In the genomic region with DNA sequence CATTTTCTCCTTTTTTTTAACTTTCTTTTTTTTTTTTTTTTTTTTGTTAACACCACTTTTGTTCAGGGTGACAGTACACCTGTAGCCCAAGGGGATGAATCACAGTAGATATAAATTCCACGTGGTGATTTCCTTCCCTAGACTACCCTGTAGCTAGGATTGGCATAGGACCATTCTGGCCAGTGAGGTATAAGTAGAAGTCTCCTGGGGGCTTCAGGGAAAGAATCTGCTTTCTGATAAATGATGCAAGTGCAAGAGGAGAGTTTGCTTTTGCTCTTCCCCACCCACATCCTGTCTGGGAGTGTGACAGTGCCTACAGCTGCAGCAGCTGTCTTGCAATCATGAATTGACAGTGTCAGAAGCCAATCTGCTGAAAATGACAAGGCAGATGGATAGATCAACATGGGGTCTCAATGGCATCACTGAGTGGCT, we compare ENCODE assay signal across 9 cellular contexts.
DNase-seq lines count a peak whose midpoint lies in the region; ATAC-seq, FAIRE-seq and TF ChIP-seq lines count a peak whose summit lies in the region.
"Had no signal": no experiment of that assay in that cellular context is flagged by ENCODE, and none has a peak within 500 bp of the region (broad histone marks: within the 10 kb centered on the region; RNA-seq: fewer than 3 reads in every experiment).

No MANE protein-coding gene starts in this region.

- H3K36me3 ChIP-seq in naive thymus-derived CD4-positive, alpha-beta T cell (ENCODE audit: control insufficient read depth in 2 of 3, insufficient read depth in 3 of 3, low read length in 3 of 3) = no peaks in the 10 kb centered on the region
- H3K36me3 ChIP-seq in esophagus muscularis mucosa = no peaks in the 10 kb centered on the region
- H3K36me3 ChIP-seq: heart right ventricle had no signal

- CTCF ChIA-PET in naive thymus-derived CD4-positive, alpha-beta T cell (lab: Charles Lee) = no interaction called here

- peaks cover 5 to 39% (median 14%) of the 10 kb centered on the region in 7 donors for H3K4me1 Mint-ChIP-seq in naive thymus-derived CD4-positive, alpha-beta T cell

- WGBS in esophagus muscularis mucosa = 68% methylated on average over 1 of the region's 1 CpG

- intact Hi-C loops in naive thymus-derived CD4-positive, alpha-beta T cell (cut with micrococcal nuclease) = loop anchor here (1.0 to 10.0 kb wide), 6 partner anchors 32 to 299 kb away; partner anchors contain the start of genes HYCC1 (in 1 of the 2), NUP42 (in 1 of the 2) and TOMM7 (in 1 of the 2)
- intact Hi-C loops in esophagus muscularis mucosa (cut with DNase I) = no loop called here

- peaks cover 0 to 14% (median 0%) of the 10 kb centered on the region in 5 donors for H3K36me3 Mint-ChIP-seq in naive thymus-derived CD4-positive, alpha-beta T cell

- peaks cover 8 to 9% of the 10 kb centered on the region in 2 donors for H3K4me1 ChIP-seq in naive thymus-derived CD4-positive, alpha-beta T cell (ENCODE audit: control insufficient read depth in 2 of 2, insufficient read depth in 2 of 2, low read length in 2 of 2)
- peaks cover 0 to 5% (median 0%) of the 10 kb centered on the region in 4 donors for H3K4me1 ChIP-seq in esophagus muscularis mucosa

- H3K4me3 ChIP-seq in naive thymus-derived CD4-positive, alpha-beta T cell (ENCODE audit: low read length) = no peak overlapping the region
- no peak overlapping the region for H3K4me3 ChIP-seq in esophagus muscularis mucosa
- H3K4me3 ChIP-seq: heart right ventricle had no signal

- peak overlapping the region in 8 of 10 donors; percentile 19 to 84 (median 36) for H3K4me3 Mint-ChIP-seq in naive thymus-derived CD4-positive, alpha-beta T cell

- no peak for TF ChIP-seq CTCF in esophagus muscularis mucosa (IDR thresholded peaks at IDR 0.05)

- FAIRE-seq in GM12892 (lab: Jason Lieb, UNC) = peak; percentile 97

- ATAC-seq in GM21619 (IDR thresholded peaks at IDR 0.05; ENCODE audit: unreplicated experiment) = peak; percentile 88
- ATAC-seq in naive thymus-derived CD4-positive, alpha-beta T cell = peak; percentile 69

- DNase-seq in GM12892 (ENCODE audit: insufficient read length) = peak; percentile 40
- DNase-seq in Kasumi-1 (lab: John Stamatoyannopoulos, UW) = peak; percentile 87 to 88
- peak; percentile 4 for DNase-seq in activated CD4-positive, alpha-beta T cell treated with anti-CD3 and anti-CD28 coated beads, Interleukin-2, amount 50 U/mL, for 1 hour
- DNase-seq in naive thymus-derived CD4-positive, alpha-beta T cell = peak in 7 of 9 donors; percentile 5 to 58 (median 47)
- no peak for DNase-seq in putamen (ENCODE audit: low spot score)
- no peak for DNase-seq in amniotic stem cell (lab: John Stamatoyannopoulos, UW)
- DNase-seq in esophagus muscularis mucosa (ENCODE audit: extremely low spot score) = no peak
- DNase-seq: heart right ventricle had no signal

- POLR2A ChIA-PET in naive thymus-derived CD4-positive, alpha-beta T cell (lab: Charles Lee) = interaction anchor here (0.7 kb wide), 1 partner anchor 8 kb away, joined by 3 read pairs; no protein-coding TSS in a partner anchor

- H3K9me3 ChIP-seq in naive thymus-derived CD4-positive, alpha-beta T cell (ENCODE audit: control insufficient read depth in 2 of 3, low read length in 3 of 3) = no peaks in the 10 kb centered on the region
- H3K9me3 ChIP-seq in esophagus muscularis mucosa = no peaks in the 10 kb centered on the region
- H3K9me3 ChIP-seq: heart right ventricle had no signal

- H3K27me3 Mint-ChIP-seq in naive thymus-derived CD4-positive, alpha-beta T cell = no peaks in the 10 kb centered on the region

- H3K27ac ChIP-seq in naive thymus-derived CD4-positive, alpha-beta T cell (ENCODE audit: low read depth, low read length) = peak overlapping the region; percentile 8
- no peak overlapping the region for H3K27ac ChIP-seq in esophagus muscularis mucosa (replicated peaks in 1 of 4)

- no peak for TF ChIP-seq EP300 in esophagus muscularis mucosa (IDR thresholded peaks at IDR 0.05)

- no peaks in the 10 kb centered on the region for H3K27me3 ChIP-seq in naive thymus-derived CD4-positive, alpha-beta T cell (ENCODE audit: control insufficient read depth in 2 of 2, insufficient read depth in 2 of 2, low read length in 2 of 2)
- H3K27me3 ChIP-seq in esophagus muscularis mucosa = no peaks in the 10 kb centered on the region
- H3K27me3 ChIP-seq: heart right ventricle had no signal

- peaks cover 0 to 6% (median 0%) of the 10 kb centered on the region in 11 donors for H3K9me3 Mint-ChIP-seq in naive thymus-derived CD4-positive, alpha-beta T cell

- TF ChIP-seq POLR2A in GM12892 (IDR thresholded peaks at IDR 0.05; ENCODE audit: low read depth, low read length) = peak; percentile 28; the same call in 1 of the 2 replicates
- TF ChIP-seq POLR2A in esophagus muscularis mucosa (IDR thresholded peaks at IDR 0.05; ENCODE audit: low read depth) = no peak

- H3K27ac Mint-ChIP-seq in naive thymus-derived CD4-positive, alpha-beta T cell = peak overlapping the region in 7 of 9 donors; percentile 19 to 95 (median 67)

Comparison
In these comparisons a context has a peak if more than half of its experiments do, and no peak if none do; other contexts are left out.
1. DNase-seq: peak in GM12892 (single experiment), Kasumi-1 (2 of 2), activated CD4-positive, alpha-beta T cell treated with anti-CD3 and anti-CD28 coated beads, Interleukin-2, amount 50 U/mL, for 1 hour (single experiment) and naive thymus-derived CD4-positive, alpha-beta T cell (7 of 9); none in putamen (single experiment), amniotic stem cell (single experiment) and esophagus muscularis mucosa (single experiment).